ENCODE assay signal across 21 cellular contexts in genomic region chr10:88663153-88663552, GRCh38. TPM values are rescaled to one million over a fixed set of nuclear protein-coding genes. Genes with fewer than 3 reads are reported as not detected.
"Had no signal": no experiment of that assay in that cellular context is flagged by ENCODE, and none has a peak within 500 bp of the region (broad histone marks: within the 10 kb centered on the region; RNA-seq: fewer than 3 reads in every experiment).

No MANE protein-coding gene starts in this region.

RNA-seq across cellular contexts. Expression of gene LIPF, which starts 1.1 kb away (rescaled TPM):
- total RNA-seq: activated naive CD4-positive, alpha-beta T cell treated with anti-CD3 and anti-CD28 coated beads for 36 hours; activated naive CD4-positive, alpha-beta T cell treated with anti-CD3 and anti-CD28 coated beads, Interleukin-2, amount 50 U/mL, for 72 hours; activated naive CD8-positive, alpha-beta T cell treated with anti-CD3 and anti-CD28 coated beads for 36 hours; activated naive CD8-positive, alpha-beta T cell treated with anti-CD3 and anti-CD28 coated beads, Interleukin-2, amount 10 ng/mL, durations not matched to agents 7 days and 5 days; activated T-cell treated with anti-CD3 and anti-CD28 coated beads, Interleukin-2, amount 50 U/mL, for 4 hours; activated T-cell treated with anti-CD3 and anti-CD28 coated beads, Interleukin-2, amount 50 U/mL, for 72 hours; activated T-helper 1 cell treated with anti-CD3 and anti-CD28 coated beads, Interleukin-12 subunit alpha, Interleukin-12 subunit beta, Interleukin-2, Interleukin-4 antibody, amounts not matched to agents 30 ng/mL and 10 ng/mL and 1 ng/mL, durations not matched to agents 14 hours and 24 hours and 36 hours; activated T-helper 17 cell treated with anti-CD3 and anti-CD28 coated beads, Interleukin-2, amount 50 U/mL, for 72 hours; activated T-helper 2 cell treated with anti-CD3 and anti-CD28 coated beads, Interferon-gamma antibody, Interleukin-2, Interleukin-4, amounts not matched to agents 10 μg/mL and 5 μg/mL and 100 μg/mL, durations not matched to agents 14 hours and 24 hours and 36 hours; aorta; astrocyte; body of pancreas; breast epithelium; bronchial epithelial cell; cardiac muscle cell; cardiac septum; chondrocyte had no signal
- polyA plus RNA-seq: cardiac muscle cell had no signal

RNA-seq across cellular contexts. Expression of gene LIPK, which starts 42.9 kb away (rescaled TPM):
- total RNA-seq: activated naive CD4-positive, alpha-beta T cell treated with anti-CD3 and anti-CD28 coated beads for 36 hours; activated naive CD4-positive, alpha-beta T cell treated with anti-CD3 and anti-CD28 coated beads, Interleukin-2, amount 50 U/mL, for 72 hours; activated naive CD8-positive, alpha-beta T cell treated with anti-CD3 and anti-CD28 coated beads for 36 hours; activated naive CD8-positive, alpha-beta T cell treated with anti-CD3 and anti-CD28 coated beads, Interleukin-2, amount 10 ng/mL, durations not matched to agents 7 days and 5 days; activated T-cell treated with anti-CD3 and anti-CD28 coated beads, Interleukin-2, amount 50 U/mL, for 4 hours; activated T-cell treated with anti-CD3 and anti-CD28 coated beads, Interleukin-2, amount 50 U/mL, for 72 hours; activated T-helper 1 cell treated with anti-CD3 and anti-CD28 coated beads, Interleukin-12 subunit alpha, Interleukin-12 subunit beta, Interleukin-2, Interleukin-4 antibody, amounts not matched to agents 30 ng/mL and 10 ng/mL and 1 ng/mL, durations not matched to agents 14 hours and 24 hours and 36 hours; activated T-helper 17 cell treated with anti-CD3 and anti-CD28 coated beads, Interleukin-2, amount 50 U/mL, for 72 hours; activated T-helper 2 cell treated with anti-CD3 and anti-CD28 coated beads, Interferon-gamma antibody, Interleukin-2, Interleukin-4, amounts not matched to agents 10 μg/mL and 5 μg/mL and 100 μg/mL, durations not matched to agents 14 hours and 24 hours and 36 hours; adrenal gland; aorta; ascending aorta; astrocyte; body of pancreas; bronchial epithelial cell; cardiac muscle cell; cardiac septum; cerebellum; chondrocyte had no signal
- polyA plus RNA-seq: adipose tissue, adrenal gland, aorta, cardiac muscle cell had no signal
